1 cellular context compared by ENCODE assay signal in genomic region chr17:33929181-33929724, GRCh38.
TF ChIP-seq lines count a peak whose summit lies in the region.

No MANE protein-coding gene starts in this region.

TF ChIP-seq in GM23338, 12 proteins besides CTCF, POLR2A, EP300 and RAD21 (continued from another document):
- TF ChIP-seq STAT1 (IDR thresholded peaks at IDR 0.05; ENCODE audit: unreplicated experiment) (no peak), POLR2AphosphoS5 (IDR thresholded peaks at IDR 0.05; ENCODE audit: low read depth) (no peak), ZNF462 (CRISPR knock-in tag; IDR thresholded peaks at IDR 0.05) (no peak), CREB1 (CRISPR knock-in tag; IDR thresholded peaks at IDR 0.05; ENCODE audit: low read depth) (no peak), ETS1 (IDR thresholded peaks at IDR 0.05) (no peak), JUNB (IDR thresholded peaks at IDR 0.05; ENCODE audit: unreplicated experiment) (no peak), NANOG (IDR thresholded peaks at IDR 0.05; ENCODE audit: borderline replicate concordance) (no peak)
